Comparison of ENCODE assay signal across 21 cellular contexts in the genomic region with DNA sequence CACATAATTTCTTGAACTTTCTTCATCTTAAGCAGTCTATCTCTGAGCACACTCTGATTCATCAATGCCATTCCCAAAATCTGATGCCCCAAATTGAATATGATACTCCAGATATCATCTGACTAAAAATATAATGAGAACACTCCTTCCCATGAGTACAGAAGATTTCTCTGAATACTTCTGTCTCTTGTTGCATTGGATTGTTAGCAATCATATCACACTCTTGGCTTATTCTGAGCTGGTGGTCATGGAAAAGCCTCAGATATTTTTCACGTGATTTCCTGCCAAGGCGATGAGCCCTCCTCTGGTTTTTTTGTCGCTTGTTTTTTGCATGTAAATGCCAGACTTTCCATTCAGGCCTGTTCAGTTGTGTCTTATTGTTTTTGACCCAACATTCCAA.
DNase-seq lines count a peak whose midpoint lies in the region; ATAC-seq, FAIRE-seq and TF ChIP-seq lines count a peak whose summit lies in the region.
"Had no signal": no experiment of that assay in that cellular context is flagged by ENCODE, and none has a peak within 500 bp of the region (broad histone marks: within the 10 kb centered on the region; RNA-seq: fewer than 3 reads in every experiment).

No MANE protein-coding gene starts in this region.

- dilution Hi-C loops in mammary epithelial cell (cut with HindIII; ENCODE audit: low sequenced_read_pairs) = no loop called here

- H2AK5ac ChIP-seq in mesenchymal stem cell (ENCODE audit: low read length, severe bottlenecking) = peak overlapping the region; percentile 37

- H3K9me3 Mint-ChIP-seq in astrocyte (ENCODE audit: unreplicated experiment) = peaks cover 2% of the 10 kb centered on the region
- H3K9me3 Mint-ChIP-seq in naive thymus-derived CD8-positive, alpha-beta T cell = no peaks in the 10 kb centered on the region
- H3K9me3 Mint-ChIP-seq in activated T-cell treated with anti-CD3 and anti-CD28 coated beads, Interleukin-2, amount 50 U/mL, for 24 hours = no peaks in the 10 kb centered on the region
- H3K9me3 Mint-ChIP-seq: CD8-positive, alpha-beta T cell had no signal

- peak; percentile 32 for FAIRE-seq in astrocyte (lab: Jason Lieb, UNC)
- FAIRE-seq: GM18507, K562 had no signal

- DNase-seq in mammary epithelial cell (peak; percentile 25), breast epithelium (ENCODE audit: low spot score in 2 of 2) (no peak), astrocyte (ENCODE audit: low read depth) (peak; percentile 39), mesenchymal stem cell (no peak), Kasumi-1 (lab: John Stamatoyannopoulos, UW) (no peak), midbrain (lab: John Stamatoyannopoulos, UW) (no peak)
- DNase-seq in naive thymus-derived CD8-positive, alpha-beta T cell = no peak
- DNase-seq in activated T-cell treated with anti-CD3 and anti-CD28 coated beads, Interleukin-2, amount 50 U/mL, for 24 hours = no peak
- DNase-seq: BE2C; CD8-positive, alpha-beta T cell; NCI-H1048; NCI-H1694 treated with DMSO at 0.1 percent for 48 hours; NCI-H2107; NCI-H2227 treated with DMSO at 0.1 percent for 48 hours; NCI-H524; SIG-M5 had no signal

- H3K4me1 ChIP-seq in mammary epithelial cell (ENCODE audit: insufficient read depth, low read length) (peaks cover 63% of the 10 kb centered on the region), breast epithelium (no peaks in the 10 kb centered on the region), astrocyte (ENCODE audit: insufficient read depth, low read length) (peaks cover 37% of the 10 kb centered on the region), mesenchymal stem cell (ENCODE audit: control insufficient read depth, insufficient read depth, low read depth, low read length) (peaks cover 17% of the 10 kb centered on the region)
- H3K4me1 ChIP-seq: BE2C had no signal

- peaks cover 3% of the 10 kb centered on the region for H3K27me3 Mint-ChIP-seq in astrocyte (ENCODE audit: low read depth, unreplicated experiment)
- peaks cover 26 to 40% (median 36%) of the 10 kb centered on the region in 5 donors for H3K27me3 Mint-ChIP-seq in naive thymus-derived CD8-positive, alpha-beta T cell
- H3K27me3 Mint-ChIP-seq in activated T-cell treated with anti-CD3 and anti-CD28 coated beads, Interleukin-2, amount 50 U/mL, for 24 hours = peaks cover 34% of the 10 kb centered on the region

- no peaks in the 10 kb centered on the region for H3K36me3 Mint-ChIP-seq in astrocyte (ENCODE audit: low read depth, unreplicated experiment)
- no peaks in the 10 kb centered on the region for H3K36me3 Mint-ChIP-seq in naive thymus-derived CD8-positive, alpha-beta T cell
- H3K36me3 Mint-ChIP-seq in activated T-cell treated with anti-CD3 and anti-CD28 coated beads, Interleukin-2, amount 50 U/mL, for 24 hours (ENCODE audit: low read depth) = no peaks in the 10 kb centered on the region
- H3K36me3 Mint-ChIP-seq: CD8-positive, alpha-beta T cell had no signal

- H3K4me3 ChIP-seq in mammary epithelial cell (replicated peaks in 1 of 3; ENCODE audit: insufficient read depth in 1 of 3, low read depth in 2 of 3, low read length in 3 of 3) = no peak overlapping the region
- H3K4me3 ChIP-seq in breast epithelium = no peak overlapping the region
- no peak overlapping the region for H3K4me3 ChIP-seq in astrocyte (ENCODE audit: insufficient read depth, low read depth, low read length)
- H3K4me3 ChIP-seq in mesenchymal stem cell (ENCODE audit: insufficient read depth in 1 of 2, low read depth in 1 of 2, low read length in 2 of 2) = no peak overlapping the region
- H3K4me3 ChIP-seq: HAP-1, K562 had no signal

- no peak overlapping the region for H3K14ac ChIP-seq in mesenchymal stem cell (ENCODE audit: low read length in 2 of 2)

- peak overlapping the region in 1 of 2 experiments; percentile 32 for H2BK12ac ChIP-seq in mesenchymal stem cell (ENCODE audit: low read length in 2 of 2)

- H3K4me3 Mint-ChIP-seq in astrocyte (ENCODE audit: unreplicated experiment) = no peak overlapping the region
- no peak overlapping the region for H3K4me3 Mint-ChIP-seq in naive thymus-derived CD8-positive, alpha-beta T cell
- H3K4me3 Mint-ChIP-seq in activated T-cell treated with anti-CD3 and anti-CD28 coated beads, Interleukin-2, amount 50 U/mL, for 24 hours = no peak overlapping the region
- H3K4me3 Mint-ChIP-seq: CD8-positive, alpha-beta T cell had no signal

- H3K79me1 ChIP-seq in mesenchymal stem cell (replicated peaks; ENCODE audit: low read length, poor library complexity, severe bottlenecking) = no peaks in the 10 kb centered on the region

- H2BK15ac ChIP-seq in mesenchymal stem cell (ENCODE audit: low read depth, poor library complexity, severe bottlenecking) = no peak overlapping the region

- peak overlapping the region; percentile 55 for H3K4me2 ChIP-seq in mammary epithelial cell (ENCODE audit: insufficient read depth, low read depth, low read length)
- H3K4me2 ChIP-seq in astrocyte (ENCODE audit: low read length) = peak overlapping the region; percentile 60
- H3K4me2 ChIP-seq in mesenchymal stem cell (ENCODE audit: low read length, poor library complexity, severe bottlenecking) = no peak overlapping the region

- H3K4me1 Mint-ChIP-seq in astrocyte (ENCODE audit: low read depth, unreplicated experiment) = peaks cover 24% of the 10 kb centered on the region
- H3K4me1 Mint-ChIP-seq in naive thymus-derived CD8-positive, alpha-beta T cell = peaks cover 12 to 30% (median 18%) of the 10 kb centered on the region in 4 donors
- peaks cover 11% of the 10 kb centered on the region for H3K4me1 Mint-ChIP-seq in activated T-cell treated with anti-CD3 and anti-CD28 coated beads, Interleukin-2, amount 50 U/mL, for 24 hours (ENCODE audit: low read depth)

- no peaks in the 10 kb centered on the region for H3K79me2 ChIP-seq in mammary epithelial cell (ENCODE audit: insufficient read depth, low read length)
- H3K79me2 ChIP-seq in astrocyte (ENCODE audit: insufficient read depth, low read length) = no peaks in the 10 kb centered on the region

- H3K23ac ChIP-seq in mesenchymal stem cell (ENCODE audit: low read length in 2 of 2) = no peak overlapping the region

- H3K36me3 ChIP-seq in mammary epithelial cell (ENCODE audit: insufficient read depth, low read length) (no peaks in the 10 kb centered on the region), breast epithelium (no peaks in the 10 kb centered on the region), astrocyte (ENCODE audit: insufficient read depth, low read length) (no peaks in the 10 kb centered on the region), mesenchymal stem cell (ENCODE audit: control insufficient read depth in 1 of 2, insufficient read depth in 2 of 2, low read depth in 1 of 2, low read length in 2 of 2) (no peaks in the 10 kb centered on the region)
- H3K36me3 ChIP-seq: BE2C, HAP-1 had no signal

- H3K27me3 ChIP-seq in mammary epithelial cell (ENCODE audit: insufficient read depth, low read length) (no peaks in the 10 kb centered on the region), breast epithelium (peaks cover 0 to 28% of the 10 kb centered on the region in 2 donors), astrocyte (ENCODE audit: insufficient read depth, low read length) (peaks cover 29% of the 10 kb centered on the region), mesenchymal stem cell (ENCODE audit: control insufficient read depth in 1 of 2, insufficient read depth in 1 of 2, low read length in 2 of 2) (peaks cover 23 to 59% of the 10 kb centered on the region in 2 experiments)

- CTCF ChIA-PET in mammary epithelial cell (lab: Charles Lee; ENCODE audit: low non-redundant PET) = no interaction called here

- H4K20me1 ChIP-seq in mammary epithelial cell (ENCODE audit: insufficient read depth, low read length) = no peaks in the 10 kb centered on the region
- no peaks in the 10 kb centered on the region for H4K20me1 ChIP-seq in astrocyte (ENCODE audit: insufficient read depth, low read length)

- no peak for ATAC-seq in naive thymus-derived CD8-positive, alpha-beta T cell
- ATAC-seq: CD8-positive, alpha-beta T cell; K562 had no signal

- H3K9ac ChIP-seq in mammary epithelial cell (ENCODE audit: insufficient read depth, low read length) = peak overlapping the region; percentile 14
- peak overlapping the region; percentile 46 for H3K9ac ChIP-seq in astrocyte (ENCODE audit: low read length)
- no peak overlapping the region for H3K9ac ChIP-seq in mesenchymal stem cell (ENCODE audit: low read length)

- no peak for TF ChIP-seq POLR2A in breast epithelium (IDR thresholded peaks at IDR 0.05)

- H3K18ac ChIP-seq in mesenchymal stem cell (ENCODE audit: low read depth in 1 of 2, low read length in 2 of 2) = peak overlapping the region in 1 of 2 experiments; percentile 14

- intact Hi-C loops in mammary epithelial cell (cut with micrococcal nuclease) (loop anchor here (1.0 to 2.0 kb wide), 3 partner anchors 19 to 106 kb away; a partner anchor contains a TSS), breast epithelium (cut with DNase I; ENCODE audit: low total_unique reads) (loop anchor here (10.0 kb wide), 1 partner anchor 924 kb away; no protein-coding TSS in a partner anchor)

- no peak for TF ChIP-seq CTCF in mammary epithelial cell (conservative IDR thresholded peaks at IDR 0.05 in 1 of 2, IDR thresholded peaks at IDR 0.05 in 1 of 2; ENCODE audit: extremely low read depth in 1 of 2, insufficient read depth in 1 of 2, low read depth in 1 of 2, low read length in 2 of 2)
- TF ChIP-seq CTCF in breast epithelium (IDR thresholded peaks at IDR 0.05) = no peak
- TF ChIP-seq CTCF in astrocyte (IDR thresholded peaks at IDR 0.05; ENCODE audit: insufficient read depth, low read depth, low read length) = no peak

- peak overlapping the region; percentile 37 for H3K27ac Mint-ChIP-seq in astrocyte (ENCODE audit: unreplicated experiment)
- H3K27ac Mint-ChIP-seq in naive thymus-derived CD8-positive, alpha-beta T cell = no peak overlapping the region
- no peak overlapping the region for H3K27ac Mint-ChIP-seq in activated T-cell treated with anti-CD3 and anti-CD28 coated beads, Interleukin-2, amount 50 U/mL, for 24 hours
- H3K27ac Mint-ChIP-seq: CD8-positive, alpha-beta T cell had no signal

- 100% methylated on average over 3 of the region's 3 CpGs for WGBS in mammary epithelial cell (ENCODE audit: low coverage, missing lambda C conversion rate)
- WGBS in mesenchymal stem cell = 84% methylated on average over 3 of the region's 3 CpGs

- no peak overlapping the region for H2AFZ ChIP-seq in mammary epithelial cell (ENCODE audit: low read depth, low read length)
- H2AFZ ChIP-seq in astrocyte (ENCODE audit: low read depth, low read length) = no peak overlapping the region
- no peak overlapping the region for H2AFZ ChIP-seq in mesenchymal stem cell (ENCODE audit: low read depth, low read length)

- H2BK120ac ChIP-seq in mesenchymal stem cell (ENCODE audit: low read depth, low read length) = no peak overlapping the region

- BruUV-seq in mammary epithelial cell (replicated peaks; lab: Mats Ljungman, UMichigan) = no TSS peak

- POLR2A ChIA-PET in naive thymus-derived CD8-positive, alpha-beta T cell (lab: Charles Lee) = no interaction called here

- H4K8ac ChIP-seq in mesenchymal stem cell (ENCODE audit: low read length) = no peak overlapping the region

- in situ Hi-C loops in mammary epithelial cell (cut with MboI; ENCODE audit: low sequenced_read_pairs in 2 of 2) = no loop called here

- no peak overlapping the region for H4K91ac ChIP-seq in mesenchymal stem cell (ENCODE audit: low read length)

- H3K27ac ChIP-seq in mammary epithelial cell (ENCODE audit: insufficient read depth, low read depth, low read length) (peak overlapping the region; percentile 89), breast epithelium (no peak overlapping the region), astrocyte (ENCODE audit: low read depth, low read length) (peak overlapping the region; percentile 81), mesenchymal stem cell (ENCODE audit: low read length, poor library complexity, severe bottlenecking) (peak overlapping the region; percentile 78)
- H3K27ac ChIP-seq: 22Rv1, HL-60 had no signal

- no peaks in the 10 kb centered on the region for H3K9me3 ChIP-seq in mammary epithelial cell (replicated peaks; ENCODE audit: insufficient read depth, low read length)
- H3K9me3 ChIP-seq in breast epithelium = no peaks in the 10 kb centered on the region
- no peaks in the 10 kb centered on the region for H3K9me3 ChIP-seq in astrocyte (ENCODE audit: insufficient read depth, low read depth, low read length)
- H3K9me3 ChIP-seq in mesenchymal stem cell (ENCODE audit: control insufficient read depth, low read length) = no peaks in the 10 kb centered on the region
- H3K9me3 ChIP-seq: BE2C, HAP-1 had no signal

- peak overlapping the region; percentile 20 for H2BK5ac ChIP-seq in mesenchymal stem cell (ENCODE audit: low read depth, low read length, poor library complexity, severe bottlenecking)

- no peak overlapping the region for H3K4ac ChIP-seq in mesenchymal stem cell (ENCODE audit: low read depth in 1 of 2, low read length in 2 of 2)

Comparison
In these comparisons a context has a peak if more than half of its experiments do, and no peak if none do; other contexts are left out.
1. DNase-seq: peak in mammary epithelial cell (single experiment) and astrocyte (single experiment); none in breast epithelium (0 of 2), mesenchymal stem cell (single experiment), naive thymus-derived CD8-positive, alpha-beta T cell (0 of 10), Kasumi-1 (0 of 2), activated T-cell treated with anti-CD3 and anti-CD28 coated beads, Interleukin-2, amount 50 U/mL, for 24 hours (single experiment) and midbrain (single experiment).
2. H3K27ac ChIP-seq: peak in mammary epithelial cell (single experiment), astrocyte (single experiment) and mesenchymal stem cell (single experiment); none in breast epithelium (0 of 2).